ENCODE assay signal across 34 cellular contexts in genomic region chr3:138325990-138326389, GRCh38. TPM values are rescaled to one million over a fixed set of nuclear protein-coding genes. Genes with fewer than 3 reads are reported as not detected.
"Had no signal": no experiment of that assay in that cellular context is flagged by ENCODE, and none has a peak within 500 bp of the region (broad histone marks: within the 10 kb centered on the region; RNA-seq: fewer than 3 reads in every experiment).

No MANE protein-coding gene starts in this region.

- H3K9me3 Mint-ChIP-seq: effector memory CD8-positive, alpha-beta T cell; immature natural killer cell; memory B cell; mesothelial cell of epicardium; natural killer cell treated with Interleukin-12 subunit alpha and Interleukin-12 subunit beta and Interleukin-15 and Interleukin-18, amount 100 ng/mL, for 72 hours; neural crest cell; stimulated activated naive CD8-positive, alpha-beta T cell treated with anti-CD3 and anti-CD28 coated beads, Interleukin-15, amount 100 ng/mL, for 72 hours had no signal

- ATAC-seq: effector memory CD8-positive, alpha-beta T cell; esophagus mucosa; heart right ventricle; left ventricle myocardium superior; lower lobe of right lung; mucosa of descending colon; natural killer cell treated with Interleukin-12 subunit alpha and Interleukin-12 subunit beta and Interleukin-15 and Interleukin-18, amount 100 ng/mL, for 72 hours; pancreas; right lobe of liver; stimulated activated naive CD8-positive, alpha-beta T cell treated with anti-CD3 and anti-CD28 coated beads, Interleukin-15, amount 100 ng/mL, for 72 hours; upper lobe of right lung had no signal

- H3K36me3 Mint-ChIP-seq: immature natural killer cell; memory B cell; mesothelial cell of epicardium; naive B cell; natural killer cell treated with Interleukin-12 subunit alpha and Interleukin-12 subunit beta and Interleukin-15 and Interleukin-18, amount 100 ng/mL, for 72 hours had no signal

- DNase-seq: cortex of kidney; effector memory CD8-positive, alpha-beta T cell; foreskin melanocyte; glutamatergic neuron; heart right ventricle; hippocampal formation; immature natural killer cell; islet precursor cell; left ventricle myocardium superior; lower lobe of right lung; mucosa of descending colon; naive B cell; pancreas; right lobe of liver; small intestine; stimulated activated CD4-positive, alpha-beta T cell treated with anti-CD3 and anti-CD28 coated beads, Interleukin-12 subunit alpha, Interleukin-12 subunit beta, amount 100 ng/mL, for 4 hours; stimulated activated CD4-positive, alpha-beta T cell treated with anti-CD3 and anti-CD28 coated beads, Interleukin-1b, Interleukin-23, amount 100 ng/mL, for 48 hours; stimulated activated CD4-positive, alpha-beta T cell treated with anti-CD3 and anti-CD28 coated beads, Interleukin-4, amount 100 ng/mL, for 1 hour; stimulated activated CD8-positive, alpha-beta memory T cell treated with anti-CD3 and anti-CD28 coated beads, Interleukin-4, amount 100 ng/mL, for 48 hours; stimulated activated naive CD4-positive, alpha-beta T cell; stimulated activated naive CD8-positive, alpha-beta T cell treated with anti-CD3 and anti-CD28 coated beads, Interleukin-15, amount 100 ng/mL, for 72 hours; transverse colon; upper lobe of right lung had no signal

- H3K4me3 ChIP-seq: heart right ventricle, lower lobe of right lung, mucosa of descending colon, pancreas, right lobe of liver, suprapubic skin, transverse colon, upper lobe of right lung, vagina had no signal

- H3K36me3 ChIP-seq: heart right ventricle, lower lobe of right lung, neutrophil, pancreas, right lobe of liver, suprapubic skin, transverse colon, upper lobe of right lung, vagina had no signal

- H3K9me3 ChIP-seq: heart right ventricle, lower lobe of right lung, mucosa of descending colon, neutrophil, pancreas, right lobe of liver, suprapubic skin, transverse colon, upper lobe of right lung, vagina had no signal

- H3K27ac ChIP-seq: heart right ventricle, lower lobe of right lung, neutrophil, pancreas, right lobe of liver, suprapubic skin, transverse colon, upper lobe of right lung, vagina had no signal

- H3K4me3 Mint-ChIP-seq: effector memory CD8-positive, alpha-beta T cell; immature natural killer cell; memory B cell; mesothelial cell of epicardium; naive B cell; natural killer cell treated with Interleukin-12 subunit alpha and Interleukin-12 subunit beta and Interleukin-15 and Interleukin-18, amount 100 ng/mL, for 72 hours; neural crest cell; stimulated activated naive CD8-positive, alpha-beta T cell treated with anti-CD3 and anti-CD28 coated beads, Interleukin-15, amount 100 ng/mL, for 72 hours had no signal

- H3K27me3 ChIP-seq: pancreas, right lobe of liver, suprapubic skin, transverse colon, upper lobe of right lung, vagina had no signal

- H3K27me3 Mint-ChIP-seq: effector memory CD8-positive, alpha-beta T cell; stimulated activated naive CD8-positive, alpha-beta T cell treated with anti-CD3 and anti-CD28 coated beads, Interleukin-15, amount 100 ng/mL, for 72 hours had no signal

- H3K27ac Mint-ChIP-seq: effector memory CD8-positive, alpha-beta T cell; immature natural killer cell; memory B cell; mesothelial cell of epicardium; naive B cell; natural killer cell treated with Interleukin-12 subunit alpha and Interleukin-12 subunit beta and Interleukin-15 and Interleukin-18, amount 100 ng/mL, for 72 hours; stimulated activated naive CD8-positive, alpha-beta T cell treated with anti-CD3 and anti-CD28 coated beads, Interleukin-15, amount 100 ng/mL, for 72 hours had no signal

RNA-seq across cellular contexts. Expression of gene NME9, which starts 3.7 kb away (rescaled TPM):
- total RNA-seq: dermis microvascular lymphatic vessel endothelial cell; esophagus mucosa; fibroblast of lung; natural killer cell treated with Interleukin-12 subunit alpha and Interleukin-12 subunit beta and Interleukin-15 and Interleukin-18, amount 100 ng/mL, for 72 hours; posterior vena cava; right lobe of liver; transverse colon; upper lobe of right lung; vagina had no signal
